ENCODE assay signal across 9 cellular contexts in the genomic region with DNA sequence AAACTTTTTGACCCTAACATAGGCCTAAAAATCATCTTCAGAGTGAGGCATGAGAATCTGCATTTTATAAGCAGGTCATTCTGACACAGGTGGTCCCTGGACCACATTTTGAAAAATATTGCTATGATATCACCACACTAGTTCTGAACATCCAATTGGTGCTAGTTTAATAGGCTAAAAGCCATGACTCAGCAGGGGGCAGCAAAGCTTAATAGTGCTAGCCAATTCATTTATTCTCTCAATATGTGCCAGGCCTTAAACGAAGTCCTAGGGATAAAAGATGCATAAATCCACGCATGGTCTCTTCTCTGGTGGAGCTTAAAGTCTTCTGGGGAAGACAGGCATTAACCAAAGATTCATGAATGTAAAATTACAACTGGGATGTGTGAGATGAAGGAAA. TPM values are rescaled to one million over a fixed set of nuclear protein-coding genes. Genes with fewer than 3 reads are reported as not detected.
A peak's percentile ranks its signal among the peaks of the same experiment; 100 is the strongest.
DNase-seq lines count a peak whose midpoint lies in the region; ATAC-seq and TF ChIP-seq lines count a peak whose summit lies in the region.
"Had no signal": no experiment of that assay in that cellular context is flagged by ENCODE, and none has a peak within 500 bp of the region (broad histone marks: within the 10 kb centered on the region; RNA-seq: fewer than 3 reads in every experiment).

No MANE protein-coding gene starts in this region.

- H3K36me3 ChIP-seq in Loucy (ENCODE audit: insufficient read depth, low read length) (no peaks in the 10 kb centered on the region), body of pancreas (replicated peaks in 1 of 2; ENCODE audit: insufficient read depth in 1 of 2, low read depth in 2 of 2) (no peaks in the 10 kb centered on the region)
- no peaks in the 10 kb centered on the region for H3K36me3 ChIP-seq in naive thymus-derived CD4-positive, alpha-beta T cell (ENCODE audit: control insufficient read depth in 2 of 3, insufficient read depth in 3 of 3, low read length in 3 of 3)
- H3K36me3 ChIP-seq: thoracic aorta had no signal

- H3K9me3 Mint-ChIP-seq in naive thymus-derived CD4-positive, alpha-beta T cell: no peaks in the 10 kb centered on the region

- no peaks in the 10 kb centered on the region for H3K79me2 ChIP-seq in Loucy (ENCODE audit: insufficient read depth, low read length)

- TF ChIP-seq CTCF in Loucy (conservative IDR thresholded peaks at IDR 0.05; ENCODE audit: low read length) (peak; percentile 77), body of pancreas (IDR thresholded peaks at IDR 0.05) (peak; percentile 25 to 74 (median 55))

- peaks cover 23 to 32% (median 28%) of the 10 kb centered on the region in 5 donors for H3K27me3 Mint-ChIP-seq in naive thymus-derived CD4-positive, alpha-beta T cell

- H3K9me3 ChIP-seq in Loucy (ENCODE audit: insufficient read depth, low read depth, low read length) (no peaks in the 10 kb centered on the region), body of pancreas (no peaks in the 10 kb centered on the region)
- no peaks in the 10 kb centered on the region for H3K9me3 ChIP-seq in naive thymus-derived CD4-positive, alpha-beta T cell (ENCODE audit: control insufficient read depth in 2 of 3, low read length in 3 of 3)
- H3K9me3 ChIP-seq: thoracic aorta had no signal

- H3K4me2 ChIP-seq in Loucy (ENCODE audit: low read depth, low read length, poor library complexity, severe bottlenecking): no peak overlapping the region

- H3K9me2 ChIP-seq in Loucy (replicated peaks; ENCODE audit: low read depth, low read length): no peaks in the 10 kb centered on the region

- peaks cover 7% of the 10 kb centered on the region for H3K4me1 ChIP-seq in Loucy (ENCODE audit: insufficient read depth, low read length, poor library complexity, severe bottlenecking)
- no peaks in the 10 kb centered on the region for H3K4me1 ChIP-seq in body of pancreas
- H3K4me1 ChIP-seq in naive thymus-derived CD4-positive, alpha-beta T cell (ENCODE audit: control insufficient read depth in 2 of 2, insufficient read depth in 2 of 2, low read length in 2 of 2): no peaks in the 10 kb centered on the region

- WGBS in body of pancreas, 2 donors: 3 to 14% methylated on average over 2 of the region's 2 CpGs

- no peak overlapping the region for H3K27ac Mint-ChIP-seq in naive thymus-derived CD4-positive, alpha-beta T cell

- H3F3A ChIP-seq in Loucy (ENCODE audit: low read depth): no peaks in the 10 kb centered on the region

- H3K4me3 ChIP-seq in Loucy (ENCODE audit: low read length, poor library complexity, severe bottlenecking): no peak overlapping the region
- H3K4me3 ChIP-seq in body of pancreas: no peak overlapping the region
- no peak overlapping the region for H3K4me3 ChIP-seq in naive thymus-derived CD4-positive, alpha-beta T cell (ENCODE audit: low read length)
- H3K4me3 ChIP-seq: thoracic aorta had no signal

- no peak overlapping the region for H3K4me3 Mint-ChIP-seq in naive thymus-derived CD4-positive, alpha-beta T cell

- H2AFZ ChIP-seq in Loucy (ENCODE audit: low read length): peak overlapping the region; percentile 46; the same call in 1 of the 2 replicates

- no peak for TF ChIP-seq POLR2A in body of pancreas (IDR thresholded peaks at IDR 0.05)

- peaks cover 0 to 3% (median 0%) of the 10 kb centered on the region in 5 donors for H3K36me3 Mint-ChIP-seq in naive thymus-derived CD4-positive, alpha-beta T cell

- no peaks in the 10 kb centered on the region for H3K27me3 ChIP-seq in Loucy (ENCODE audit: insufficient read depth, low read length, poor library complexity, severe bottlenecking)
- H3K27me3 ChIP-seq in body of pancreas: no peaks in the 10 kb centered on the region
- H3K27me3 ChIP-seq in naive thymus-derived CD4-positive, alpha-beta T cell (ENCODE audit: control insufficient read depth in 2 of 2, insufficient read depth in 2 of 2, low read length in 2 of 2): no peaks in the 10 kb centered on the region

- CTCF ChIA-PET in naive thymus-derived CD4-positive, alpha-beta T cell (lab: Charles Lee): no interaction called here

- no peak overlapping the region for H3K27ac ChIP-seq in body of pancreas
- H3K27ac ChIP-seq in naive thymus-derived CD4-positive, alpha-beta T cell (ENCODE audit: low read depth, low read length): no peak overlapping the region
- H3K27ac ChIP-seq: thoracic aorta had no signal

- no peaks in the 10 kb centered on the region for H3K4me1 Mint-ChIP-seq in naive thymus-derived CD4-positive, alpha-beta T cell

- POLR2A ChIA-PET in naive thymus-derived CD4-positive, alpha-beta T cell (lab: Charles Lee): no interaction called here

- DNase-seq in GDM1 (lab: John Stamatoyannopoulos, UW): peak; percentile 49
- peak; percentile 47 to 81 (median 73) for DNase-seq in body of pancreas
- no peak for DNase-seq in naive thymus-derived CD4-positive, alpha-beta T cell
- DNase-seq in NCI-H345 (lab: John Stamatoyannopoulos, UW): no peak
- DNase-seq in NCI-H1417 treated with DMSO at 0.1 percent for 48 hours (lab: John Stamatoyannopoulos, UW): no peak

- no peak overlapping the region for H3K9ac ChIP-seq in Loucy (ENCODE audit: low read depth, low read length, poor library complexity, severe bottlenecking)

- intact Hi-C loops in body of pancreas (cut with DNase I): no loop called here
- intact Hi-C loops in naive thymus-derived CD4-positive, alpha-beta T cell (cut with micrococcal nuclease): loop anchor here (1.0 to 2.0 kb wide), 2 partner anchors 80 to 81 kb away; no protein-coding TSS in a partner anchor

- ATAC-seq in body of pancreas (peak; percentile 81), GM18511 (IDR thresholded peaks at IDR 0.05; ENCODE audit: unreplicated experiment) (no peak), GM21381 (IDR thresholded peaks at IDR 0.05; ENCODE audit: unreplicated experiment) (no peak)
- ATAC-seq in naive thymus-derived CD4-positive, alpha-beta T cell: peak; percentile 38

- no peaks in the 10 kb centered on the region for H4K20me1 ChIP-seq in Loucy (ENCODE audit: insufficient read depth, low read length, poor library complexity, severe bottlenecking)

RNA-seq across cellular contexts. Expression of a gene that starts 10.2 kb away (rescaled TPM):
- 10 to 100 TPM; 15.3 to 22.1 TPM for total RNA-seq in body of pancreas
- total RNA-seq in naive thymus-derived CD4-positive, alpha-beta T cell: 100 to 1,000 TPM in 1 of 5 experiments, 10 to 100 TPM in 4; 66.0 to 101 (median 90.4) TPM
- polyA plus RNA-seq in naive thymus-derived CD4-positive, alpha-beta T cell: 10 to 100 TPM; 21.3 to 37.2 TPM

RNA-seq across cellular contexts. Expression of a gene that starts 28.9 kb away (rescaled TPM):
- 10 to 100 TPM in 1 of 2 donors, 1 to 10 TPM in 1; 9.3 to 17.1 TPM for total RNA-seq in body of pancreas
- 1 to 10 TPM; 2.5 to 6.6 (median 3.4) TPM for total RNA-seq in naive thymus-derived CD4-positive, alpha-beta T cell
- 1 to 10 TPM in 1 of 2 donors, under 1 TPM in 1; 0.47 to 1.7 TPM for polyA plus RNA-seq in naive thymus-derived CD4-positive, alpha-beta T cell

Comparison
In these comparisons a context has a peak if more than half of its experiments do, and no peak if none do; other contexts are left out.
1. DNase-seq: peak in GDM1 (single experiment) and body of pancreas (4 of 4); none in naive thymus-derived CD4-positive, alpha-beta T cell (0 of 9), NCI-H345 (single experiment) and NCI-H1417 treated with DMSO at 0.1 percent for 48 hours (single experiment).
2. ATAC-seq: peak in body of pancreas (single experiment) and naive thymus-derived CD4-positive, alpha-beta T cell (single experiment); none in GM18511 (single experiment) and GM21381 (single experiment).